Comparison of ENCODE assay signal across 8 cellular contexts in genomic region chr1:28582248-28582615, GRCh38. TPM values are rescaled to one million over a fixed set of nuclear protein-coding genes. Genes with fewer than 3 reads are reported as not detected.
DNase-seq lines count a peak whose midpoint lies in the region; ATAC-seq and TF ChIP-seq lines count a peak whose summit lies in the region.

No MANE protein-coding gene starts in this region.

- peak overlapping the region; percentile 76 for H3K4me3 ChIP-seq in mucosa of descending colon

- no peaks in the 10 kb centered on the region for H3K36me3 ChIP-seq in mucosa of descending colon (ENCODE audit: low read depth)

- intact Hi-C loops in mucosa of descending colon (cut with DNase I, micrococcal nuclease), result no loop called here

- peak; percentile 26 for ATAC-seq in mucosa of descending colon
- ATAC-seq in GM18511 (IDR thresholded peaks at IDR 0.05; ENCODE audit: unreplicated experiment), result no peak
- ATAC-seq in GM21390 (IDR thresholded peaks at IDR 0.05; ENCODE audit: unreplicated experiment), result no peak

- H3K4me1 ChIP-seq in mucosa of descending colon (ENCODE audit: low read depth), result peaks cover 13% of the 10 kb centered on the region

- H3K9me3 ChIP-seq in mucosa of descending colon, result no peaks in the 10 kb centered on the region

- DNase-seq in NCI-H2171 treated with DMSO at 0.1 percent for 48 hours (lab: John Stamatoyannopoulos, UW) (peak; percentile 74), NCI-H2171 (lab: John Stamatoyannopoulos, UW) (no peak), NCI-H526 treated with DMSO at 0.1 percent for 48 hours (lab: John Stamatoyannopoulos, UW) (peak; percentile 23), dermis blood vessel endothelial cell (peak; percentile 45), mucosa of descending colon (no peak), NCI-H1436 treated with DMSO at 0.1 percent for 48 hours (lab: John Stamatoyannopoulos, UW) (no peak)

- TF ChIP-seq CTCF in mucosa of descending colon (IDR thresholded peaks at IDR 0.05), result no peak

RNA-seq across cellular contexts. Expression of gene RAB42, which starts 9.8 kb away (rescaled TPM):
- 2.5 and 8.8 TPM in 2 replicates for total RNA-seq in dermis blood vessel endothelial cell
- total RNA-seq in mucosa of descending colon, result 1 to 10 TPM; 3.5 to 5.9 (median 3.8) TPM

RNA-seq across cellular contexts. Expression of gene TRNAU1AP, which starts 29.3 kb away (rescaled TPM):
- total RNA-seq in dermis blood vessel endothelial cell (20.6 and 28.2 TPM in 2 replicates), mucosa of descending colon (10 to 100 TPM; 13.1 to 20.9 (median 16.0) TPM)

Comparison
In these comparisons a context has a peak if more than half of its experiments do, and no peak if none do; other contexts are left out.
1. DNase-seq: peak in NCI-H2171 treated with DMSO at 0.1 percent for 48 hours (single experiment), NCI-H526 treated with DMSO at 0.1 percent for 48 hours (single experiment) and dermis blood vessel endothelial cell (single experiment); none in NCI-H2171 (single experiment), mucosa of descending colon (0 of 3) and NCI-H1436 treated with DMSO at 0.1 percent for 48 hours (single experiment).